Comparison of ENCODE assay signal across 27 cellular contexts in the genomic region with DNA sequence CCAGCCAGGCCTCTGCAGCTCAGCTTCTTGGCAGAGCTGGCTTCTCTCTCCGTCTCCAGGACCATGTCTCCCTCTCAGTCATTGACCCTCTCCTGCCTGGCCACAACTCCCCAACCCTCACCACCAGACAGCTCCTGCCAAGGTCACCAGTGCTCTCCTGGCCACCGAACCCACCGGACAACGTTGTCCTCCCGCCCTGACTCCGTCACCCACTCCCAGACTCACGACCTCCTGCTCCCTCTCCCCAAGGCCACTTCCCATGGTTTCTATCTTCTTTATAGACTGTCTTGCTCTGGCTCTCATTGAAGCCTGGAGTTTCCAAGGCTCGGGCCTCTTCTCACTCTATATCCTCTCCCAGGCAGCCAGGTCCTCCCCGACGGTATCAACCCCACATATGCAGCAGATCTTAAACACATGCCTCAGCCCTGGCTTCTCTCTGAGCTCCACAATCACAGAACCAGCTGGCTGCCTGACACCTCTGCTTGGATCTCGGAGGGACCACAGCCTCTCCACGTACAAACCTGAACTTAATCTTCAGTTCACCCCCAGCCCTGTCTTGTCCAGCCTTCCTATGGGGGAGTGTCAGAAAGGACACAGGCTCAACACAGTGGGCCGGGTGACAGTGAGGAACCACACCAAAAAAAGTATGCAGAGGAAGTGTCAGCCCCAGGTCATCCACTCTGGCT.
"Had no signal": no experiment of that assay in that cellular context is flagged by ENCODE, and none has a peak within 500 bp of the region (broad histone marks: within the 10 kb centered on the region; RNA-seq: fewer than 3 reads in every experiment).

No MANE protein-coding gene starts in this region.

- H3K4me1 ChIP-seq: esophagus squamous epithelium, heart right ventricle, left ventricle myocardium inferior, prostate gland, suprapubic skin, tibial nerve had no signal

- H3K9ac ChIP-seq: SK-N-SH had no signal

- H3K27me3 ChIP-seq: ovary, tibial nerve had no signal

- H3K4me2 ChIP-seq: SK-N-SH had no signal

- DNase-seq: activated CD4-positive, alpha-beta memory T cell treated with anti-CD3 and anti-CD28 coated beads, Interleukin-2, amount 10 ng/mL, durations not matched to agents 7 days and 5 days; activated CD4-positive, alpha-beta T cell treated with anti-CD3 and anti-CD28 coated beads for 1 hour; activated CD4-positive, alpha-beta T cell treated with anti-CD3 and anti-CD28 coated beads, Interleukin-2, amount 10 ng/mL, durations not matched to agents 7 days and 5 days; activated T-cell treated with anti-CD3 and anti-CD28 coated beads, Interleukin-2, amount 50 U/mL, for 48 hours; esophagus squamous epithelium; foreskin melanocyte; heart right ventricle; kidney glomerular epithelial cell; left ventricle myocardium inferior; mucosa of descending colon; nephron progenitor cell; retina; SK-N-SH; small intestine; stimulated activated CD4-positive, alpha-beta T cell treated with anti-CD3 and anti-CD28 coated beads, Interleukin-4, amount 100 ng/mL, for 24 hours; stimulated activated naive B cell treated with anti-CD40 and anti-IgM and Interleukin-4, amounts not matched to agents 10 μg/mL and 1 μg/mL and 100 μg/mL, for 72 hours; SW 1271; T1000 had no signal

- H3K27ac ChIP-seq: epithelial cell of prostate, esophagus squamous epithelium, heart right ventricle, left ventricle myocardium inferior, ovary, suprapubic skin, tibial nerve had no signal

- FAIRE-seq: endometrium, small intestine had no signal

- ATAC-seq: activated naive CD4-positive, alpha-beta T cell treated with anti-CD3 and anti-CD28 coated beads, Interleukin-2, amount 50 U/mL, for 72 hours; heart right ventricle; mucosa of descending colon; sciatic nerve; stimulated activated naive B cell treated with anti-CD40 and anti-IgM and Interleukin-4, amounts not matched to agents 10 μg/mL and 1 μg/mL and 100 μg/mL, for 72 hours had no signal

- H3K36me3 ChIP-seq: esophagus squamous epithelium, heart right ventricle, left ventricle myocardium inferior, ovary, prostate gland, suprapubic skin, tibial nerve had no signal

- H3K4me3 ChIP-seq: esophagus squamous epithelium, heart right ventricle, left ventricle myocardium inferior, lung, mucosa of descending colon, ovary, prostate gland, suprapubic skin, tibial nerve had no signal

- H3K9me3 ChIP-seq: esophagus squamous epithelium, mucosa of descending colon, ovary, prostate gland, SK-N-SH, suprapubic skin, tibial nerve had no signal
